In the genomic region with DNA sequence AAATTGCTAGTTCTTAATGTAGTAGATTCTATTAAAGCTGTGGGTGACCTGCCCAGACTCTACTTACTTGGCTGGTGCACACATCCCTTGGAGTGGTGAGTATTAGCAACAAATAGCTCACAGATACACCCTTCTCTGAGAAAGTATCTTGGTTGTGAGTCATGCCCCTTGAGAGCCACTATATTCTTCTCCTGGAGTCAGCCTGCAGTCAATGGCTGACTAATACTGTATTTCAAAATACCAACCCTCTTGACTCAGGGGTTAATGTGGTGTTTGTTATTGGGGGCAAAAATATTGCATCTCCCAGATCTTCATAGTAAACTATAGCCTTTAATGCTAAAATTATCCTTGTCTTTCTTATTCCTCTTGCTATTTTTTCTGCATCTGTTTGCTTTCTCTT, we compare ENCODE assay signal across 13 cellular contexts.
DNase-seq lines count a peak whose midpoint lies in the region; ATAC-seq and TF ChIP-seq lines count a peak whose summit lies in the region.
"Had no signal": no experiment of that assay in that cellular context is flagged by ENCODE, and none has a peak within 500 bp of the region (broad histone marks: within the 10 kb centered on the region; RNA-seq: fewer than 3 reads in every experiment).

No MANE protein-coding gene starts in this region.

- H2BK15ac ChIP-seq in IMR-90 (ENCODE audit: low read depth, low read length) = no peak overlapping the region

- no peaks in the 10 kb centered on the region for H3K27me3 ChIP-seq in IMR-90 (ENCODE audit: control insufficient read depth, insufficient read depth, low read length)
- H3K27me3 ChIP-seq in lower lobe of right lung (ENCODE audit: low read depth) = no peaks in the 10 kb centered on the region
- no peaks in the 10 kb centered on the region; the same call in none of the 2 replicates for H3K27me3 ChIP-seq in SJCRH30
- H3K27me3 ChIP-seq: ascending aorta had no signal

- no peak for TF ChIP-seq POLR2A in IMR-90 (IDR thresholded peaks at IDR 0.05; ENCODE audit: low read depth, low read length)

- no peak overlapping the region for H4K8ac ChIP-seq in IMR-90 (ENCODE audit: low read depth in 2 of 2, low read length in 2 of 2)

- H2AK5ac ChIP-seq in IMR-90 (ENCODE audit: low read depth, low read length) = no peak overlapping the region

- no peak overlapping the region for H3K18ac ChIP-seq in IMR-90 (ENCODE audit: low read depth, low read length)

- H4K20me1 ChIP-seq in IMR-90 (ENCODE audit: insufficient read depth, low read length) = no peaks in the 10 kb centered on the region

- H3K9me1 ChIP-seq in IMR-90 (ENCODE audit: insufficient read depth, low read length) = no peaks in the 10 kb centered on the region

- no peaks in the 10 kb centered on the region for H3K9me3 ChIP-seq in IMR-90 (ENCODE audit: control insufficient read depth, insufficient read depth, low read length)
- H3K9me3 ChIP-seq in lower lobe of right lung = no peaks in the 10 kb centered on the region
- no peaks in the 10 kb centered on the region for H3K9me3 ChIP-seq in SJCRH30 (replicated peaks)
- H3K9me3 ChIP-seq: ascending aorta had no signal

- peak; percentile 99 for ATAC-seq in IMR-90 (ENCODE audit: low read depth)
- peak; percentile 47 to 73 for ATAC-seq in lower lobe of right lung
- no peak for ATAC-seq in GM19328 (IDR thresholded peaks at IDR 0.05; ENCODE audit: unreplicated experiment)

- TF ChIP-seq CTCF in IMR-90 (conservative IDR thresholded peaks at IDR 0.05; ENCODE audit: low read depth, low read length) = no peak
- TF ChIP-seq CTCF in astrocyte of the spinal cord (IDR thresholded peaks at IDR 0.05; ENCODE audit: low read depth, low read length) = no peak
- no peak for TF ChIP-seq CTCF in lower lobe of right lung (IDR thresholded peaks at IDR 0.05)

- H2AK9ac ChIP-seq in IMR-90 (replicated peaks; ENCODE audit: low read depth, low read length, poor library complexity) = no peak overlapping the region

- no TSS peak for BruUV-seq in IMR-90 (replicated peaks; lab: Mats Ljungman, UMichigan)

- dilution Hi-C loops in IMR-90 (cut with HindIII; ENCODE audit: low sequenced_read_pairs, unreplicated experiment) = no loop called here

- H3K9ac ChIP-seq in IMR-90 (ENCODE audit: low read depth, low read length) = no peak overlapping the region

- H3K4me1 ChIP-seq in IMR-90 (ENCODE audit: control insufficient read depth, insufficient read depth, low read length) (0 out of 2 replicates have a peak, but pooled peaks cover 2% of the 10 kb centered on the region), lower lobe of right lung (no peaks in the 10 kb centered on the region), SJCRH30 (no peaks in the 10 kb centered on the region)
- H3K4me1 ChIP-seq: ascending aorta had no signal

- H3K79me1 ChIP-seq in IMR-90 (ENCODE audit: low read depth in 1 of 2, low read length in 2 of 2) = no peaks in the 10 kb centered on the region

- H2BK120ac ChIP-seq in IMR-90 (ENCODE audit: low read depth, low read length) = no peak overlapping the region

- no peak overlapping the region for H2BK5ac ChIP-seq in IMR-90 (ENCODE audit: low read depth, low read length, poor library complexity, severe bottlenecking)

- H3K4me2 ChIP-seq in IMR-90 (ENCODE audit: low read depth, low read length) = no peak overlapping the region

- H3K56ac ChIP-seq in IMR-90 (ENCODE audit: extremely low read depth, insufficient read depth, low read length) = no peak overlapping the region

- H3K27ac ChIP-seq in IMR-90 (ENCODE audit: insufficient read depth, low read length) = no peak overlapping the region
- H3K27ac ChIP-seq in lower lobe of right lung = no peak overlapping the region
- H3K27ac ChIP-seq in SJCRH30 = no peak overlapping the region
- H3K27ac ChIP-seq: ascending aorta had no signal

- no peak overlapping the region for H2BK20ac ChIP-seq in IMR-90 (ENCODE audit: low read depth, low read length)

- H2AFZ ChIP-seq in IMR-90 (replicated peaks; ENCODE audit: low read length, poor library complexity) = no peak overlapping the region

- in situ Hi-C loops in IMR-90 (cut with MboI; ENCODE audit: low sequenced_read_pairs) = no loop called here
- in situ Hi-C loops in astrocyte of the spinal cord (cut with HindIII; ENCODE audit: low sequenced_read_pairs) = no loop called here

- POLR2A ChIA-PET in IMR-90 (lab: Charles Lee; ENCODE audit: unreplicated experiment) = no interaction called here

- CTCF ChIA-PET in IMR-90 (lab: Yijun Ruan, JAX) = interaction anchor here (0.6 to 1.1 kb wide), 2 partner anchors 8 to 37 kb away, joined by 3 to 4 read pairs; no protein-coding TSS in a partner anchor

- H3K23ac ChIP-seq in IMR-90 (ENCODE audit: low read depth, low read length) = no peak overlapping the region

- H3K4ac ChIP-seq in IMR-90 (ENCODE audit: low read depth, low read length) = no peak overlapping the region

- H3K4me3 ChIP-seq in IMR-90 (ENCODE audit: insufficient read depth, low read depth, low read length) (no peak overlapping the region), astrocyte of the spinal cord (ENCODE audit: low read depth, low read length) (no peak overlapping the region), lower lobe of right lung (no peak overlapping the region), SJCRH30 (no peak overlapping the region)
- H3K4me3 ChIP-seq: ascending aorta had no signal

- DNase-seq in AG08395 (ENCODE audit: low spot score) = peak; percentile 95
- peak; percentile 94 for DNase-seq in IMR-90
- peak; percentile 92 for DNase-seq in astrocyte of the spinal cord (ENCODE audit: low read depth, low spot score)
- DNase-seq in lower lobe of right lung = no peak
- DNase-seq in T-helper 2 cell = no peak
- no peak for DNase-seq in NK-92 (lab: John Stamatoyannopoulos, UW; ENCODE audit: unreplicated experiment)
- DNase-seq in SJCRH30 = no peak
- DNase-seq: activated CD4-positive, alpha-beta memory T cell treated with anti-CD3 and anti-CD28 coated beads for 36 hours; CD8-positive, alpha-beta memory T cell; NCI-H146; SHP77 treated with DMSO at 0.1 percent for 48 hours had no signal

- no peak overlapping the region for H4K5ac ChIP-seq in IMR-90 (ENCODE audit: low read depth, low read length)

- no peak overlapping the region for H3K14ac ChIP-seq in IMR-90 (replicated peaks; ENCODE audit: low read depth, low read length)

- no peak overlapping the region for H4K91ac ChIP-seq in IMR-90 (ENCODE audit: insufficient read depth, low read depth, low read length)

- no peaks in the 10 kb centered on the region for H3K36me3 ChIP-seq in IMR-90 (ENCODE audit: control insufficient read depth, insufficient read depth, low read length)
- no peaks in the 10 kb centered on the region for H3K36me3 ChIP-seq in lower lobe of right lung
- no peaks in the 10 kb centered on the region for H3K36me3 ChIP-seq in SJCRH30
- H3K36me3 ChIP-seq: ascending aorta had no signal

- TF ChIP-seq RAD21 in IMR-90 (IDR thresholded peaks at IDR 0.05; ENCODE audit: low read length) = no peak

- intact Hi-C loops in IMR-90 (cut with micrococcal nuclease) (loop anchor here (2.0 kb wide), 1 partner anchor 281 kb away; no protein-coding TSS in a partner anchor), lower lobe of right lung (cut with DNase I) (no loop called here)

TF ChIP-seq in IMR-90, 13 proteins besides CTCF, POLR2A, EP300 and RAD21:
- TF ChIP-seq NFE2L2 (IDR thresholded peaks at IDR 0.05; ENCODE audit: low read depth, low read length) = no peak
- TF ChIP-seq MAFK (IDR thresholded peaks at IDR 0.05; ENCODE audit: low read depth, low read length) = no peak
- no peak for TF ChIP-seq CHD1 (IDR thresholded peaks at IDR 0.05; ENCODE audit: low read depth, low read length)
- TF ChIP-seq, protein P1, sequence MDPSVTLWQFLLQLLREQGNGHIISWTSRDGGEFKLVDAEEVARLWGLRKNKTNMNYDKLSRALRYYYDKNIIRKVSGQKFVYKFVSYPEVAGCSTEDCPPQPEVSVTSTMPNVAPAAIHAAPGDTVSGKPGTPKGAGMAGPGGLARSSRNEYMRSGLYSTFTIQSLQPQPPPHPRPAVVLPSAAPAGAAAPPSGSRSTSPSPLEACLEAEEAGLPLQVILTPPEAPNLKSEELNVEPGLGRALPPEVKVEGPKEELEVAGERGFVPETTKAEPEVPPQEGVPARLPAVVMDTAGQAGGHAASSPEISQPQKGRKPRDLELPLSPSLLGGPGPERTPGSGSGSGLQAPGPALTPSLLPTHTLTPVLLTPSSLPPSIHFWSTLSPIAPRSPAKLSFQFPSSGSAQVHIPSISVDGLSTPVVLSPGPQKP (IDR thresholded peaks at IDR 0.05; ENCODE audit: borderline replicate concordance, low read depth, low read length) = no peak
- peak; percentile 6; the same call in 1 of the 2 replicates for TF ChIP-seq BHLHE40 (IDR thresholded peaks at IDR 0.05; ENCODE audit: low read depth, low read length)
- TF ChIP-seq, protein P2, sequence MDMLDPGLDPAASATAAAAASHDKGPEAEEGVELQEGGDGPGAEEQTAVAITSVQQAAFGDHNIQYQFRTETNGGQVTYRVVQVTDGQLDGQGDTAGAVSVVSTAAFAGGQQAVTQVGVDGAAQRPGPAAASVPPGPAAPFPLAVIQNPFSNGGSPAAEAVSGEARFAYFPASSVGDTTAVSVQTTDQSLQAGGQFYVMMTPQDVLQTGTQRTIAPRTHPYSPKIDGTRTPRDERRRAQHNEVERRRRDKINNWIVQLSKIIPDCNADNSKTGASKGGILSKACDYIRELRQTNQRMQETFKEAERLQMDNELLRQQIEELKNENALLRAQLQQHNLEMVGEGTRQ (IDR thresholded peaks at IDR 0.05; ENCODE audit: low read depth, low read length) = no peak
- no peak for TF ChIP-seq RFX5 (IDR thresholded peaks at IDR 0.05; ENCODE audit: low read depth, low read length)
- TF ChIP-seq SMC3 (IDR thresholded peaks at IDR 0.05; ENCODE audit: low read depth, low read length) = no peak
- TF ChIP-seq MXI1 (IDR thresholded peaks at IDR 0.05; ENCODE audit: borderline replicate concordance, low read depth, low read length) = no peak
- no peak for TF ChIP-seq MAZ (IDR thresholded peaks at IDR 0.05; ENCODE audit: borderline replicate concordance, low read depth, low read length)
- peak; percentile 87 for TF ChIP-seq FOS (IDR thresholded peaks at IDR 0.05; ENCODE audit: low read depth, low read length)
- TF ChIP-seq CEBPB (IDR thresholded peaks at IDR 0.05; ENCODE audit: low read depth, low read length) = peak; percentile 81
- TF ChIP-seq RCOR1 (IDR thresholded peaks at IDR 0.05; ENCODE audit: insufficient replicate concordance, low read length) = no peak

Comparison
In these comparisons a context has a peak if more than half of its experiments do, and no peak if none do; other contexts are left out.
1. DNase-seq: peak in AG08395 (single experiment), IMR-90 (single experiment) and astrocyte of the spinal cord (single experiment); none in lower lobe of right lung (single experiment), T-helper 2 cell (0 of 5), NK-92 (single experiment) and SJCRH30 (0 of 2).